In the genomic region with DNA sequence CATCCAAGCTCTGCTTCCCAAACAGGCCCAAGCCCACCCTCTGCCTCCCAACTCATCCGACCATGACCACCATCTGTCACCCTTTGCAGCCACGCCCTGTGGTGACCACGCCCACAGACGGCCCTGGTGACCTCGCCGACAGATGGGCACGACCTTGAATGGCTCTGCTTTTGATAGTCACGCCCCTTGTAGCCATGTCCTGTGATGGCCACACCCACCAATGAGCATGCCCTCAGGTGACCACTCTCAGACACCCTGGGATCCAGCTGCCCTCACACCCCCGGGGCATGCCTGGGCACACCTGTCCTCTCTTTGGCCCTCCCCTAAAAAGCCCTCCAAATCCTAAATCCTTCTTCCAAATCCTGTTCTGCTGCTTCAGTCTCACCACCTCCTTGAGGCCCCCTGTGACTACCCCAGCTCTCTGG, we compare ENCODE assay signal across 8 cellular contexts. TPM values are rescaled to one million over a fixed set of nuclear protein-coding genes. Genes with fewer than 3 reads are reported as not detected.
A peak's percentile ranks its signal among the peaks of the same experiment; 100 is the strongest.
DNase-seq lines count a peak whose midpoint lies in the region; ATAC-seq and TF ChIP-seq lines count a peak whose summit lies in the region.

No MANE protein-coding gene starts in this region.

- no peak overlapping the region for H3K9ac ChIP-seq in NT2/D1 (ENCODE audit: insufficient read length, low read depth)

- H3K9me3 ChIP-seq in NT2/D1 (ENCODE audit: insufficient read depth, low read length) (no peaks in the 10 kb centered on the region), esophagus squamous epithelium (no peaks in the 10 kb centered on the region), neutrophil (no peaks in the 10 kb centered on the region)

- TF ChIP-seq CTCF in esophagus squamous epithelium (IDR thresholded peaks at IDR 0.05): no peak
- no peak for TF ChIP-seq CTCF in neutrophil (IDR thresholded peaks at IDR 0.05)

- H3K4me1 ChIP-seq in NT2/D1 (ENCODE audit: insufficient read depth, insufficient read length) (peaks cover 13% of the 10 kb centered on the region), esophagus squamous epithelium (peaks cover 13 to 32% (median 14%) of the 10 kb centered on the region in 3 donors), neutrophil (ENCODE audit: control insufficient read depth in 1 of 2, insufficient read depth in 1 of 2, low read depth in 1 of 2, low read length in 1 of 2) (peaks cover 38 to 42% of the 10 kb centered on the region in 2 experiments)

- H3K27me3 ChIP-seq in NT2/D1 (ENCODE audit: insufficient read depth, insufficient read length) (no peaks in the 10 kb centered on the region), esophagus squamous epithelium (no peaks in the 10 kb centered on the region), neutrophil (no peaks in the 10 kb centered on the region)

- 34 to 35% methylated on average over 2 to 9 of the region's 9 CpGs for WGBS in esophagus squamous epithelium, 2 donors

- intact Hi-C loops in esophagus squamous epithelium (cut with DNase I): no loop called here

- H3K27ac ChIP-seq in esophagus squamous epithelium: peak overlapping the region in 3 of 4 donors; percentile 80 to 90 (median 85)
- H3K27ac ChIP-seq in neutrophil: peak overlapping the region; percentile 93

- TF ChIP-seq POLR2A in esophagus squamous epithelium (IDR thresholded peaks at IDR 0.05): no peak

- H3K4me3 ChIP-seq in NT2/D1 (ENCODE audit: insufficient read length, low read depth): peak overlapping the region; percentile 67
- peak overlapping the region in 3 of 4 donors; percentile 57 to 82 (median 58) for H3K4me3 ChIP-seq in esophagus squamous epithelium
- H3K4me3 ChIP-seq in neutrophil (ENCODE audit: low read depth in 1 of 2, low read length in 1 of 2): peak overlapping the region; percentile 67 to 77

- H3K36me3 ChIP-seq in NT2/D1 (ENCODE audit: insufficient read depth, insufficient read length, low read length) (no peaks in the 10 kb centered on the region), esophagus squamous epithelium (no peaks in the 10 kb centered on the region), neutrophil (no peaks in the 10 kb centered on the region)

- ATAC-seq in GM18511 (IDR thresholded peaks at IDR 0.05; ENCODE audit: unreplicated experiment) (peak; percentile 25), HG03095 (IDR thresholded peaks at IDR 0.05; ENCODE audit: unreplicated experiment) (no peak), HG03039 (IDR thresholded peaks at IDR 0.05; ENCODE audit: unreplicated experiment) (no peak), GM19467 (IDR thresholded peaks at IDR 0.05; ENCODE audit: unreplicated experiment) (no peak)

- DNase-seq in NT2/D1 (ENCODE audit: low read depth, low spot score) (no peak), esophagus squamous epithelium (lab: John Stamatoyannopoulos, UW) (no peak), NCI-H2107 (lab: John Stamatoyannopoulos, UW) (no peak)

RNA-seq across cellular contexts. Expression of gene SSR1, which starts 51.0 kb away (rescaled TPM):
- total RNA-seq in esophagus squamous epithelium: 100 to 1,000 TPM in 1 of 4 donors, 10 to 100 TPM in 3; 39.5 to 122 (median 80.8) TPM
